ENCODE assay signal across 14 cellular contexts in genomic region chr2:105607920-105608504, GRCh38.
"Had no signal": no experiment of that assay in that cellular context is flagged by ENCODE, and none has a peak within 500 bp of the region (broad histone marks: within the 10 kb centered on the region; RNA-seq: fewer than 3 reads in every experiment).

No MANE protein-coding gene starts in this region.

- DNase-seq: activated CD4-positive, alpha-beta T cell treated with anti-CD3 and anti-CD28 coated beads, Interleukin-2, amount 10 ng/mL, durations not matched to agents 7 days and 5 days; activated CD4-positive, CD25-positive, alpha-beta regulatory T cell; activated CD8-positive, alpha-beta memory T cell treated with anti-CD3 and anti-CD28 coated beads, Interleukin-2, amount 50 U/mL, for 48 hours; activated gamma-delta T cell treated with Interleukin-2 at 50 U/mL for 16 hours; amniotic stem cell; caudate nucleus; erythroblast; natural killer cell; stimulated activated CD4-positive, alpha-beta T cell treated with anti-CD3 and anti-CD28 coated beads, Interleukin-2, amount 100 ng/mL, for 48 hours; stimulated activated naive B cell treated with anti-CD40 and anti-IgM and Interleukin-4, amounts not matched to agents 10 μg/mL and 1 μg/mL and 100 μg/mL, for 72 hours had no signal

- H3K4me3 ChIP-seq: gastrocnemius medialis had no signal

- H3K36me3 ChIP-seq: gastrocnemius medialis, neutrophil had no signal

- H3K27ac ChIP-seq: gastrocnemius medialis, neutrophil, parathyroid adenoma had no signal

- H3K4me1 ChIP-seq: parathyroid adenoma had no signal

- H3K27me3 ChIP-seq: gastrocnemius medialis, neutrophil had no signal

- H3K9me3 ChIP-seq: gastrocnemius medialis, neutrophil had no signal

- FAIRE-seq: colon had no signal

- ATAC-seq: natural killer cell; stimulated activated naive B cell treated with anti-CD40 and anti-IgM and Interleukin-4, amounts not matched to agents 10 μg/mL and 1 μg/mL and 100 μg/mL, for 72 hours had no signal
